Comparison of ENCODE assay signal across 15 cellular contexts in genomic region chr3:89411211-89411610, GRCh38.
DNase-seq lines count a peak whose midpoint lies in the region.
"Had no signal": no experiment of that assay in that cellular context is flagged by ENCODE, and none has a peak within 500 bp of the region (broad histone marks: within the 10 kb centered on the region; RNA-seq: fewer than 3 reads in every experiment).

No MANE protein-coding gene starts in this region.

- no peak overlapping the region for H3K18ac ChIP-seq in neuronal stem cell (ENCODE audit: low read length)

- H3K23ac ChIP-seq in neuronal stem cell (ENCODE audit: low read depth, low read length, poor library complexity) = no peak overlapping the region

- no peak overlapping the region for H2BK5ac ChIP-seq in neuronal stem cell (ENCODE audit: low read length)

- H3K27me3 ChIP-seq in iPS-20b (ENCODE audit: insufficient read depth, low read length) (no peaks in the 10 kb centered on the region), neuronal stem cell (ENCODE audit: control insufficient read depth in 3 of 3, insufficient read depth in 3 of 3, low read depth in 1 of 3, low read length in 3 of 3) (no peaks in the 10 kb centered on the region)

- H2AFZ ChIP-seq in neuronal stem cell (ENCODE audit: low read length) = peak overlapping the region; percentile 70
- H2AFZ ChIP-seq: GM23248 had no signal

- H3K14ac ChIP-seq in neuronal stem cell (ENCODE audit: low read length) = no peak overlapping the region

- no peak overlapping the region for H2BK15ac ChIP-seq in neuronal stem cell (ENCODE audit: low read length)

- H3K4me2 ChIP-seq in neuronal stem cell (ENCODE audit: insufficient read depth, low read length, poor library complexity, severe bottlenecking) = no peak overlapping the region
- H3K4me2 ChIP-seq: A549 had no signal

- H3K4me3 ChIP-seq in iPS-20b (ENCODE audit: low read length) (no peak overlapping the region), neuronal stem cell (ENCODE audit: low read length in 2 of 2) (no peak overlapping the region)
- H3K4me3 ChIP-seq: A549, GM23248 had no signal

- H3K9me3 ChIP-seq in iPS-20b (ENCODE audit: insufficient read depth, low read depth, low read length) (no peaks in the 10 kb centered on the region), neuronal stem cell (replicated peaks in 1 of 2; ENCODE audit: control insufficient read depth in 2 of 2, insufficient read depth in 1 of 2, low read depth in 1 of 2, low read length in 2 of 2) (no peaks in the 10 kb centered on the region)
- H3K9me3 ChIP-seq: A549, BE2C had no signal

- H3K36me3 ChIP-seq in iPS-20b (ENCODE audit: insufficient read depth, low read depth, low read length) (no peaks in the 10 kb centered on the region), neuronal stem cell (replicated peaks in 1 of 2; ENCODE audit: control insufficient read depth in 2 of 2, insufficient read depth in 2 of 2, low read length in 2 of 2) (no peaks in the 10 kb centered on the region)
- H3K36me3 ChIP-seq: BE2C had no signal

- H2AK5ac ChIP-seq in neuronal stem cell (ENCODE audit: low read depth, low read length) = no peak overlapping the region

- H4K91ac ChIP-seq in neuronal stem cell (ENCODE audit: low read depth, low read length, poor library complexity) = no peak overlapping the region

- H3K79me1 ChIP-seq in neuronal stem cell (ENCODE audit: low read depth, low read length) = no peaks in the 10 kb centered on the region

- DNase-seq in NCI-H146 treated with DMSO at 0.1 percent for 48 hours (lab: John Stamatoyannopoulos, UW; ENCODE audit: unreplicated experiment) (peak; percentile 93), OCI-M1 (lab: John Stamatoyannopoulos, UW) (peak; percentile 31), neuronal stem cell (ENCODE audit: low spot score) (no peak), putamen (ENCODE audit: low spot score) (no peak), NCI-H2196 (lab: John Stamatoyannopoulos, UW; ENCODE audit: unreplicated experiment) (no peak)
- no peak for DNase-seq in stimulated activated CD4-positive, alpha-beta T cell treated with anti-CD3 and anti-CD28 coated beads, Interleukin-15, amount 100 ng/mL, for 24 hours
- DNase-seq: BE2C; CD4-positive, alpha-beta memory T cell; DMS79 treated with DMSO at 0.1 percent for 48 hours; EL; GM23248; H9 had no signal

- no peak overlapping the region for H2BK12ac ChIP-seq in neuronal stem cell (ENCODE audit: low read length)

- no peak overlapping the region for H2BK120ac ChIP-seq in neuronal stem cell (ENCODE audit: low read depth, low read length)

- no peak overlapping the region for H3K27ac ChIP-seq in iPS-20b (ENCODE audit: low read length)
- peak overlapping the region; percentile 6 for H3K27ac ChIP-seq in neuronal stem cell (replicated peaks; ENCODE audit: low read length)
- H3K27ac ChIP-seq: A549, C4-2B, GM23248 had no signal

- H3K4me1 ChIP-seq in iPS-20b (ENCODE audit: insufficient read depth, low read length) (peaks cover 18% of the 10 kb centered on the region), neuronal stem cell (ENCODE audit: control insufficient read depth in 2 of 2, insufficient read depth in 1 of 2, low read depth in 1 of 2, low read length in 2 of 2) (peaks cover 4 to 33% of the 10 kb centered on the region in 2 donors)
- H3K4me1 ChIP-seq: A549, BE2C had no signal

- H3K9ac ChIP-seq in iPS-20b (ENCODE audit: low read depth, low read length) = 0 out of 2 replicates have a peak overlapping the region, but pooled peaks have one; percentile 42
- H3K9ac ChIP-seq in neuronal stem cell (ENCODE audit: low read depth, low read length, poor library complexity) = no peak overlapping the region
- H3K9ac ChIP-seq: GM23248 had no signal

- 100% methylated on average over 1 of the region's 3 CpGs; no CpG with 5 or more reads in 1 of the 2 donors for WGBS in neuronal stem cell (ENCODE audit: extremely low coverage in 2 of 2, insufficient read length in 2 of 2, insufficient replicate concordance in 1 of 2), 2 donors

- no peak overlapping the region for H4K8ac ChIP-seq in neuronal stem cell (ENCODE audit: low read depth, low read length)

- no peak overlapping the region for H3K4ac ChIP-seq in neuronal stem cell (ENCODE audit: low read length)

Comparison
In these comparisons a context has a peak if more than half of its experiments do, and no peak if none do; other contexts are left out.
1. DNase-seq: peak in NCI-H146 treated with DMSO at 0.1 percent for 48 hours (single experiment) and OCI-M1 (single experiment); none in neuronal stem cell (single experiment), putamen (single experiment), NCI-H2196 (single experiment) and stimulated activated CD4-positive, alpha-beta T cell treated with anti-CD3 and anti-CD28 coated beads, Interleukin-15, amount 100 ng/mL, for 24 hours (single experiment).